Comparison of ENCODE assay signal across 1 cellular context in genomic region chr5:74622122-74622521, GRCh38.
TF ChIP-seq lines count a peak whose summit lies in the region.

No MANE protein-coding gene starts in this region.

TF ChIP-seq in GM12878, 131 proteins besides CTCF, POLR2A, EP300 and RAD21 (continued from another document):
- TF ChIP-seq SKIL (IDR thresholded peaks at IDR 0.05; ENCODE audit: low read depth, poor library complexity, severe bottlenecking) (peak; percentile 70), NR2F1 (conservative IDR thresholded peaks at IDR 0.05) (peak; percentile 38; the same call in 1 of the 2 replicates), ZBTB40 (IDR thresholded peaks at IDR 0.05; ENCODE audit: borderline replicate concordance) (no peak), SMAD1 (IDR thresholded peaks at IDR 0.05; ENCODE audit: low read depth, partially characterized antibody) (peak; percentile 74), STAT3 (IDR thresholded peaks at IDR 0.05; ENCODE audit: low read depth, low read length) (0 out of 2 replicates have a peak, but pooled peaks have one; percentile 53), YY1 (IDR thresholded peaks at IDR 0.05; ENCODE audit: low read depth, low read length) (0 out of 2 replicates have a peak, but pooled peaks have one; percentile 23), NR2C1 (IDR thresholded peaks at IDR 0.05) (no peak), KLF5 (IDR thresholded peaks at IDR 0.05; ENCODE audit: partially characterized antibody) (no peak), KAT2A (conservative IDR thresholded peaks at IDR 0.05; ENCODE audit: control insufficient read depth, low read depth, low read length) (no peak), ZNF207 (IDR thresholded peaks at IDR 0.05; ENCODE audit: borderline replicate concordance) (no peak), FOXM1 (IDR thresholded peaks at IDR 0.05; ENCODE audit: low read depth, low read length) (peak; percentile 61; the same call in 1 of the 2 replicates), ZSCAN29 (IDR thresholded peaks at IDR 0.05) (no peak), BMI1 (IDR thresholded peaks at IDR 0.05; ENCODE audit: borderline replicate concordance) (peak; percentile 65), IKZF1 (conservative IDR thresholded peaks at IDR 0.05) (peak; percentile 88), SREBF1 (IDR thresholded peaks at IDR 0.05; ENCODE audit: low read length) (no peak), BCLAF1 (IDR thresholded peaks at IDR 0.05) (no peak), RB1 (IDR thresholded peaks at IDR 0.05; ENCODE audit: borderline replicate concordance) (no peak), ZZZ3 (IDR thresholded peaks at IDR 0.05; ENCODE audit: control insufficient read depth, insufficient read length, low read depth) (no peak), BRCA1 (IDR thresholded peaks at IDR 0.05; ENCODE audit: low read depth, low read length) (no peak), IRF4 (IDR thresholded peaks at IDR 0.05; ENCODE audit: low read depth, low read length) (peak; percentile 90), NFIC (IDR thresholded peaks at IDR 0.05; ENCODE audit: low read depth, low read length) (peak; percentile 87; the same call in 1 of the 2 replicates), JUND (IDR thresholded peaks at IDR 0.05; ENCODE audit: low read depth, low read length) (peak; percentile 79), EED (IDR thresholded peaks at IDR 0.05; ENCODE audit: low read depth) (peak; percentile 82), ESRRA (IDR thresholded peaks at IDR 0.05; ENCODE audit: low read length) (no peak), PML (IDR thresholded peaks at IDR 0.05; ENCODE audit: low read length) (no peak), ZBED1 (IDR thresholded peaks at IDR 0.05; ENCODE audit: borderline replicate concordance) (peak; percentile 68; the same call in 1 of the 2 replicates), MEF2B (IDR thresholded peaks at IDR 0.05; ENCODE audit: partially characterized antibody, poor library complexity, severe bottlenecking) (peak; percentile 60), BHLHE40 (IDR thresholded peaks at IDR 0.05; ENCODE audit: borderline replicate concordance in 1 of 2, low read depth in 2 of 2, low read length in 1 of 2) (peak in 1 of 2 experiments; percentile 59; a peak in 1 of 4 replicates), YBX1 (IDR thresholded peaks at IDR 0.05) (no peak), TCF12 (IDR thresholded peaks at IDR 0.05; ENCODE audit: low read depth, low read length) (no peak), RELB (IDR thresholded peaks at IDR 0.05; ENCODE audit: low read depth) (peak; percentile 86), HDAC2 (IDR thresholded peaks at IDR 0.05) (no peak), ATF7 (IDR thresholded peaks at IDR 0.05; ENCODE audit: low read depth) (peak; percentile 85), CHD2 (IDR thresholded peaks at IDR 0.05; ENCODE audit: borderline replicate concordance, low read depth, low read length) (peak; percentile 30; the same call in 1 of the 2 replicates), TBL1XR1 (IDR thresholded peaks at IDR 0.05; ENCODE audit: low read depth, low read length) (no peak; the same call in 1 of the 2 replicates), SREBF2 (IDR thresholded peaks at IDR 0.05; ENCODE audit: low read length) (no peak), REST (IDR thresholded peaks at IDR 0.05; ENCODE audit: low read depth, low read length) (no peak), ETV6 (conservative IDR thresholded peaks at IDR 0.05 in 1 of 2, IDR thresholded peaks at IDR 0.05 in 1 of 2; ENCODE audit: borderline replicate concordance in 1 of 2, low read depth in 1 of 2) (peak in 1 of 2 experiments; percentile 37; a peak in 1 of 4 replicates), BCL3 (IDR thresholded peaks at IDR 0.05; ENCODE audit: borderline replicate concordance, insufficient read depth, low read depth, low read length, poor library complexity, severe bottlenecking) (peak; percentile 74), POLR2AphosphoS2 (IDR thresholded peaks at IDR 0.05; ENCODE audit: low read depth, low read length) (no peak), CREB1 (IDR thresholded peaks at IDR 0.05; ENCODE audit: low read depth) (no peak), DPF2 (IDR thresholded peaks at IDR 0.05) (peak; percentile 94), EGR1 (IDR thresholded peaks at IDR 0.05; ENCODE audit: borderline replicate concordance in 1 of 2, low read depth in 2 of 2, low read length in 2 of 2) (no peak), CREM (IDR thresholded peaks at IDR 0.05; ENCODE audit: low read depth) (peak; percentile 60; the same call in 1 of the 2 replicates), RUNX3 (IDR thresholded peaks at IDR 0.05; ENCODE audit: low read length) (peak; percentile 90), JUNB (IDR thresholded peaks at IDR 0.05) (peak; percentile 86), SP1 (IDR thresholded peaks at IDR 0.05; ENCODE audit: low read depth, low read length) (no peak), RFX5 (IDR thresholded peaks at IDR 0.05; ENCODE audit: low read depth, low read length) (no peak)
TF ChIP-seq in GM12878: peak in this region for 40.
